Comparison of ENCODE assay signal across 1 cellular context in the genomic region with DNA sequence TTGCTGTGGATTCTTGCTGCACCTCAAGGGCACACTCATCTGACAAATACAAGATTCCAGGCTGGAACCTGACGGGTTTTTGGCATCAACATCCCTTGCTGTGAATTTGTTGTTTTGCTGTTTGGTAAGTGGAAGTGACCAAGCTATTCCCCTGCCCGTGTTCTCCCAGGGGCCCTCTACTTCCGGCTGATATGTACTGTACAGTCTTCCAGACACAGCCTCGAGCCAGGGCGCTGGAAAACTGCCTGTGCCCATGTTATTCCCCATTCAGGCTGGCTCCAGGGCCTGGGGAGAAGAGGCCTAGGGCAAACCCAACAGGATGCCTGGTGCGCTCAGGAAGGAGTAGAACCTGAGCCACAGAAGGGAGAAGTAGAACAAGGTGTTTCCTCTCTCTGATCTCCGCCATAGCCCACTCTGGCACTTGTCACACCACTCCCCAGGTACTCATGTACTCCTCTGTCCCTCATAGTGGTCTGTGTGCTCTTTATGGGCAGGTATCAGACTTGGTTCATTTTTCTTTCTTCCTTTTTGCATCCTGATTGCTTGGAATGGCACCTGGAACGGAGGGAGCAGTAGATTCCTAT.
TF ChIP-seq lines count a peak whose summit lies in the region.

No MANE protein-coding gene starts in this region.

TF ChIP-seq in K562, 482 proteins besides CTCF, POLR2A, EP300 and RAD21 (continued from another document):
- TF ChIP-seq, protein P1, sequence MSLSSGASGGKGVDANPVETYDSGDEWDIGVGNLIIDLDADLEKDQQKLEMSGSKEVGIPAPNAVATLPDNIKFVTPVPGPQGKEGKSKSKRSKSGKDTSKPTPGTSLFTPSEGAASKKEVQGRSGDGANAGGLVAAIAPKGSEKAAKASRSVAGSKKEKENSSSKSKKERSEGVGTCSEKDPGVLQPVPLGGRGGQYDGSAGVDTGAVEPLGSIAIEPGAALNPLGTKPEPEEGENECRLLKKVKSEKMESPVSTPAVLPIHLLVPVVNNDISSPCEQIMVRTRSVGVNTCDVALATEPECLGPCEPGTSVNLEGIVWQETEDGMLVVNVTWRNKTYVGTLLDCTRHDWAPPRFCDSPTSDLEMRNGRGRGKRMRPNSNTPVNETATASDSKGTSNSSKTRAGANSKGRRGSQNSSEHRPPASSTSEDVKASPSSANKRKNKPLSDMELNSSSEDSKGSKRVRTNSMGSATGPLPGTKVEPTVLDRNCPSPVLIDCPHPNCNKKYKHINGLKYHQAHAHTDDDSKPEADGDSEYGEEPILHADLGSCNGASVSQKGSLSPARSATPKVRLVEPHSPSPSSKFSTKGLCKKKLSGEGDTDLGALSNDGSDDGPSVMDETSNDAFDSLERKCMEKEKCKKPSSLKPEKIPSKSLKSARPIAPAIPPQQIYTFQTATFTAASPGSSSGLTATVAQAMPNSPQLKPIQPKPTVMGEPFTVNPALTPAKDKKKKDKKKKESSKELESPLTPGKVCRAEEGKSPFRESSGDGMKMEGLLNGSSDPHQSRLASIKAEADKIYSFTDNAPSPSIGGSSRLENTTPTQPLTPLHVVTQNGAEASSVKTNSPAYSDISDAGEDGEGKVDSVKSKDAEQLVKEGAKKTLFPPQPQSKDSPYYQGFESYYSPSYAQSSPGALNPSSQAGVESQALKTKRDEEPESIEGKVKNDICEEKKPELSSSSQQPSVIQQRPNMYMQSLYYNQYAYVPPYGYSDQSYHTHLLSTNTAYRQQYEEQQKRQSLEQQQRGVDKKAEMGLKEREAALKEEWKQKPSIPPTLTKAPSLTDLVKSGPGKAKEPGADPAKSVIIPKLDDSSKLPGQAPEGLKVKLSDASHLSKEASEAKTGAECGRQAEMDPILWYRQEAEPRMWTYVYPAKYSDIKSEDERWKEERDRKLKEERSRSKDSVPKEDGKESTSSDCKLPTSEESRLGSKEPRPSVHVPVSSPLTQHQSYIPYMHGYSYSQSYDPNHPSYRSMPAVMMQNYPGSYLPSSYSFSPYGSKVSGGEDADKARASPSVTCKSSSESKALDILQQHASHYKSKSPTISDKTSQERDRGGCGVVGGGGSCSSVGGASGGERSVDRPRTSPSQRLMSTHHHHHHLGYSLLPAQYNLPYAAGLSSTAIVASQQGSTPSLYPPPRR (CRISPR knock-in tag; IDR thresholded peaks at IDR 0.05; ENCODE audit: borderline replicate concordance): no peak
- TF ChIP-seq JUND (IDR thresholded peaks at IDR 0.05; ENCODE audit: borderline replicate concordance, low read depth, low read length): no peak
- no peak for TF ChIP-seq JUND (tag; IDR thresholded peaks at IDR 0.05; ENCODE audit: borderline replicate concordance, low read depth, low read length)
- TF ChIP-seq ZKSCAN3 (CRISPR knock-in tag; IDR thresholded peaks at IDR 0.05): no peak
